ENCODE assay signal across 11 cellular contexts in genomic region chr5:139443766-139444473, GRCh38. TPM values are rescaled to one million over a fixed set of nuclear protein-coding genes. Genes with fewer than 3 reads are reported as not detected.
DNase-seq lines count a peak whose midpoint lies in the region; ATAC-seq, FAIRE-seq and TF ChIP-seq lines count a peak whose summit lies in the region.
"Had no signal": no experiment of that assay in that cellular context is flagged by ENCODE, and none has a peak within 500 bp of the region (broad histone marks: within the 10 kb centered on the region; RNA-seq: fewer than 3 reads in every experiment).

No MANE protein-coding gene starts in this region.

- H3K4me3 Mint-ChIP-seq in activated CD8-positive, alpha-beta T cell treated with anti-CD3 and anti-CD28 coated beads for 36 hours, result no peak overlapping the region

- FAIRE-seq in HTR-8/SVneo (lab: Jason Lieb, UNC), result no peak

- peaks cover 53% of the 10 kb centered on the region for H3K4me1 Mint-ChIP-seq in activated CD8-positive, alpha-beta T cell treated with anti-CD3 and anti-CD28 coated beads for 36 hours (ENCODE audit: low read depth)

- no peaks in the 10 kb centered on the region for H3K9me3 ChIP-seq in gastrocnemius medialis
- H3K9me3 ChIP-seq: colonic mucosa had no signal

- peak overlapping the region; percentile 60 for H3K27ac Mint-ChIP-seq in activated CD8-positive, alpha-beta T cell treated with anti-CD3 and anti-CD28 coated beads for 36 hours

- intact Hi-C loops in activated CD8-positive, alpha-beta T cell treated with anti-CD3 and anti-CD28 coated beads for 36 hours (cut with micrococcal nuclease), result no loop called here
- intact Hi-C loops in gastrocnemius medialis (cut with DNase I; ENCODE audit: low total_unique reads), result no loop called here

- peak; percentile 19 for ATAC-seq in activated CD8-positive, alpha-beta T cell treated with anti-CD3 and anti-CD28 coated beads for 36 hours
- ATAC-seq in GM19351 (IDR thresholded peaks at IDR 0.05; ENCODE audit: unreplicated experiment) (no peak), gastrocnemius medialis (no peak)

- TF ChIP-seq POLR2A in gastrocnemius medialis (IDR thresholded peaks at IDR 0.05), result no peak

- in situ Hi-C loops in gastrocnemius medialis (cut with MboI; ENCODE audit: low sequenced_read_pairs in 4 of 4), result no loop called here

- H3K36me3 ChIP-seq in BJ (ENCODE audit: control insufficient read depth, insufficient read depth, low read length), result no peaks in the 10 kb centered on the region
- H3K36me3 ChIP-seq in gastrocnemius medialis, result no peaks in the 10 kb centered on the region
- H3K36me3 ChIP-seq: colonic mucosa had no signal

- no peak overlapping the region for H3K27ac ChIP-seq in gastrocnemius medialis
- H3K27ac ChIP-seq: colonic mucosa had no signal

- POLR2A ChIA-PET in BJ (lab: Charles Lee), result no interaction called here
- POLR2A ChIA-PET in activated CD8-positive, alpha-beta T cell treated with anti-CD3 and anti-CD28 coated beads for 36 hours (lab: Charles Lee), result interaction anchor here (2.2 to 4.7 kb wide), 2 partner anchors 13 to 39 kb away, joined by 7 to 26 read pairs; partner anchors contain the start of gene STING1

- DNase-seq in BJ (ENCODE audit: low read depth) (peak; percentile 87), HTR-8/SVneo (ENCODE audit: insufficient read length, low spot score) (peak; percentile 62), glomerular visceral epithelial cell (ENCODE audit: extremely low spot score) (peak; percentile 76), T-helper 9 cell (no peak), NCI-H1417 treated with DMSO at 0.1 percent for 48 hours (lab: John Stamatoyannopoulos, UW) (no peak), gastrocnemius medialis (no peak)
- no peak for DNase-seq in activated CD8-positive, alpha-beta T cell treated with anti-CD3 and anti-CD28 coated beads for 36 hours
- DNase-seq: colonic mucosa, H7, NCI-H1048 had no signal

- H3K27me3 ChIP-seq in BJ (ENCODE audit: control insufficient read depth, insufficient read depth, low read length), result no peaks in the 10 kb centered on the region
- H3K27me3 ChIP-seq in gastrocnemius medialis, result no peaks in the 10 kb centered on the region
- H3K27me3 ChIP-seq: colonic mucosa had no signal

- H3K4me3 ChIP-seq in BJ (ENCODE audit: low read depth, low read length) (no peak overlapping the region), gastrocnemius medialis (no peak overlapping the region)
- H3K4me3 ChIP-seq: colonic mucosa had no signal

- no peak for TF ChIP-seq CTCF in BJ (IDR thresholded peaks at IDR 0.05; ENCODE audit: insufficient read depth, low read depth, low read length)
- no peak for TF ChIP-seq CTCF in activated CD8-positive, alpha-beta T cell treated with anti-CD3 and anti-CD28 coated beads for 36 hours (IDR thresholded peaks at IDR 0.05)
- no peak for TF ChIP-seq CTCF in gastrocnemius medialis (IDR thresholded peaks at IDR 0.05 in 4 of 5, conservative IDR thresholded peaks at IDR 0.05 in 1 of 5)

- no peaks in the 10 kb centered on the region for H3K9me3 Mint-ChIP-seq in activated CD8-positive, alpha-beta T cell treated with anti-CD3 and anti-CD28 coated beads for 36 hours

- no peaks in the 10 kb centered on the region for H3K36me3 Mint-ChIP-seq in activated CD8-positive, alpha-beta T cell treated with anti-CD3 and anti-CD28 coated beads for 36 hours (ENCODE audit: low read depth)

- CTCF ChIA-PET in BJ (lab: Yijun Ruan, JAX), result interaction anchor here (1.1 to 4.1 kb wide), 4 partner anchors 12 to 69 kb away, joined by 3 to 21 read pairs (median 6); no protein-coding TSS in a partner anchor
- CTCF ChIA-PET in activated CD8-positive, alpha-beta T cell treated with anti-CD3 and anti-CD28 coated beads for 36 hours (lab: Charles Lee), result interaction anchor here (1.3 to 1.6 kb wide), 3 partner anchors 11 to 51 kb away, joined by 3 to 4 read pairs (median 3); no protein-coding TSS in a partner anchor

- H3K4me1 ChIP-seq in gastrocnemius medialis, result peaks cover 0 to 7% of the 10 kb centered on the region in 2 donors
- H3K4me1 ChIP-seq: colonic mucosa had no signal

- H3K27me3 Mint-ChIP-seq in activated CD8-positive, alpha-beta T cell treated with anti-CD3 and anti-CD28 coated beads for 36 hours, result no peaks in the 10 kb centered on the region

RNA-seq across cellular contexts. Expression of gene DNAJC18, which starts 4.6 kb away (rescaled TPM):
- polyA plus RNA-seq in BJ (2011; rRNA removed), result 5.2 and 9.3 TPM in 2 replicates
- 4.9 and 5.9 TPM in 2 replicates for polyA minus RNA-seq in BJ (2011; rRNA and poly(A)+ RNA removed)
- 10 to 100 TPM; 24.9 to 27.5 TPM for total RNA-seq in activated CD8-positive, alpha-beta T cell treated with anti-CD3 and anti-CD28 coated beads for 36 hours
- 10 to 100 TPM in 3 of 4 donors, 1 to 10 TPM in 1; 5.1 to 21.7 (median 13.3) TPM for total RNA-seq in gastrocnemius medialis

RNA-seq across cellular contexts. Expression of gene ECSCR, which starts 18.6 kb away (rescaled TPM):
- polyA plus RNA-seq in BJ (2011; rRNA removed), result 0.37 and 0.38 TPM in 2 replicates
- polyA minus RNA-seq in BJ (2011; rRNA and poly(A)+ RNA removed), result not detected in 2 replicates
- under 1 TPM in 1 of 2 experiments, not detected in 1; 0.25 TPM for total RNA-seq in activated CD8-positive, alpha-beta T cell treated with anti-CD3 and anti-CD28 coated beads for 36 hours
- 1 to 10 TPM; 5.4 to 8.9 (median 6.9) TPM for total RNA-seq in gastrocnemius medialis

RNA-seq across cellular contexts. Expression of gene SMIM33, which starts 26.9 kb away (rescaled TPM):
- polyA plus RNA-seq in BJ (2011; rRNA removed), result not detected in 2 replicates
- not detected in 2 replicates for polyA minus RNA-seq in BJ (2011; rRNA and poly(A)+ RNA removed)
- under 1 TPM in 1 of 2 experiments, not detected in 1; 0.16 TPM for total RNA-seq in activated CD8-positive, alpha-beta T cell treated with anti-CD3 and anti-CD28 coated beads for 36 hours
- total RNA-seq in gastrocnemius medialis, result not detected
- total RNA-seq: H7 had no signal

RNA-seq across cellular contexts. Expression of gene STING1, which starts 38.6 kb away (rescaled TPM):
- polyA plus RNA-seq in BJ (2011; rRNA removed), result 110 and 194 TPM in 2 replicates
- polyA minus RNA-seq in BJ (2011; rRNA and poly(A)+ RNA removed), result 65.4 and 77.7 TPM in 2 replicates
- 10 to 100 TPM; 43.7 to 46.3 TPM for total RNA-seq in activated CD8-positive, alpha-beta T cell treated with anti-CD3 and anti-CD28 coated beads for 36 hours
- total RNA-seq in gastrocnemius medialis, result 10 to 100 TPM; 10.1 to 12.5 (median 10.9) TPM

RNA-seq across cellular contexts. Expression of gene SPATA24, which starts 40.0 kb away (rescaled TPM):
- 3.4 and 4.5 TPM in 2 replicates for polyA plus RNA-seq in BJ (2011; rRNA removed)
- polyA minus RNA-seq in BJ (2011; rRNA and poly(A)+ RNA removed), result 0.57 and 2.3 TPM in 2 replicates
- total RNA-seq in activated CD8-positive, alpha-beta T cell treated with anti-CD3 and anti-CD28 coated beads for 36 hours, result 1 to 10 TPM; 4.3 to 4.4 TPM
- total RNA-seq in gastrocnemius medialis, result 10 to 100 TPM in 3 of 4 donors, 1 to 10 TPM in 1; 6.8 to 24.1 (median 12.5) TPM

Comparison
In these comparisons a context has a peak if more than half of its experiments do, and no peak if none do; other contexts are left out.
1. DNase-seq: peak in BJ (single experiment), HTR-8/SVneo (single experiment) and glomerular visceral epithelial cell (single experiment); none in activated CD8-positive, alpha-beta T cell treated with anti-CD3 and anti-CD28 coated beads for 36 hours (single experiment), T-helper 9 cell (single experiment), NCI-H1417 treated with DMSO at 0.1 percent for 48 hours (single experiment) and gastrocnemius medialis (0 of 2).
2. RNA of gene ECSCR, which starts 18.6 kb away (total RNA-seq): 5.4 to 8.9 TPM in gastrocnemius medialis; 0.25 TPM in activated CD8-positive, alpha-beta T cell treated with anti-CD3 and anti-CD28 coated beads for 36 hours; every median in the first group is over 4 times any median in the second.